ENCODE assay signal across 14 cellular contexts in genomic region chr19:46442808-46443450, GRCh38. TPM values are rescaled to one million over a fixed set of nuclear protein-coding genes. Genes with fewer than 3 reads are reported as not detected.
DNase-seq lines count a peak whose midpoint lies in the region; ATAC-seq, FAIRE-seq and TF ChIP-seq lines count a peak whose summit lies in the region.
"Had no signal": no experiment of that assay in that cellular context is flagged by ENCODE, and none has a peak within 500 bp of the region (broad histone marks: within the 10 kb centered on the region; RNA-seq: fewer than 3 reads in every experiment).

No MANE protein-coding gene starts in this region.

- POLR2A ChIA-PET in Panc1 (lab: Charles Lee) = no interaction called here

- CTCF ChIA-PET in Panc1 (lab: Charles Lee) = no interaction called here

- H3K4me3 ChIP-seq in Panc1 (ENCODE audit: low read depth in 2 of 2, low read length in 2 of 2) (no peak overlapping the region), pancreas (no peak overlapping the region)

- no peak for FAIRE-seq in pancreas (lab: Jason Lieb, UNC)
- FAIRE-seq: HepG2 had no signal

- no peaks in the 10 kb centered on the region for H3K9me3 ChIP-seq in Panc1 (ENCODE audit: control insufficient read depth, insufficient read depth, low read depth, low read length)
- no peaks in the 10 kb centered on the region for H3K9me3 ChIP-seq in pancreas

- in situ Hi-C loops in Panc1 (cut with HindIII; ENCODE audit: low pct_unique_long_range_greater_than_20kb, low sequenced_read_pairs) = no loop called here

- H3K27ac ChIP-seq in Panc1 (ENCODE audit: low read length) (no peak overlapping the region), pancreas (no peak overlapping the region)

- intact Hi-C loops in Panc1 (cut with micrococcal nuclease; ENCODE audit: unreplicated experiment) (no loop called here), pancreas (cut with DNase I) (no loop called here)

- H3K27me3 ChIP-seq in Panc1 (ENCODE audit: control insufficient read depth, insufficient read depth, low read length) = no peaks in the 10 kb centered on the region
- no peaks in the 10 kb centered on the region for H3K27me3 ChIP-seq in pancreas

- DNase-seq in ELR (ENCODE audit: low read depth) (peak; percentile 70), Panc1 (ENCODE audit: low read depth, low spot score) (no peak), pancreas (peak in 5 of 6 donors; percentile 33 to 65 (median 60)), NOMO-1 treated with DMSO at 0.1 percent for 48 hours (lab: John Stamatoyannopoulos, UW; ENCODE audit: unreplicated experiment) (no peak)
- DNase-seq: cortex of kidney, DND-41, NCI-H510A, occipital lobe, T-helper 2 cell had no signal

- H3K36me3 ChIP-seq in Panc1 (ENCODE audit: control insufficient read depth, insufficient read depth, low read length) (no peaks in the 10 kb centered on the region), pancreas (no peaks in the 10 kb centered on the region)

- H3K4me1 ChIP-seq in Panc1 (ENCODE audit: control insufficient read depth, insufficient read depth, low read length) (no peaks in the 10 kb centered on the region), pancreas (peaks cover 9 to 20% (median 15%) of the 10 kb centered on the region in 3 donors)

- ATAC-seq in Panc1 (peak; percentile 63; the same call in 1 of the 2 replicates), esophagus mucosa (peak; percentile 28), pancreas (peak; percentile 67 to 91 (median 84)), HG03442 (IDR thresholded peaks at IDR 0.05; ENCODE audit: unreplicated experiment) (no peak), HG02970 (IDR thresholded peaks at IDR 0.05; ENCODE audit: low FRiP score, unreplicated experiment) (no peak), HG03457 (IDR thresholded peaks at IDR 0.05; ENCODE audit: unreplicated experiment) (no peak)
- ATAC-seq: HepG2 had no signal

- TF ChIP-seq CTCF in Panc1 (IDR thresholded peaks at IDR 0.05) (no peak), pancreas (IDR thresholded peaks at IDR 0.05) (no peak)

- 51 to 54% methylated on average over 8 of the region's 8 CpGs for WGBS in pancreas, 2 donors

- no TSS peak for BruUV-seq in Panc1 (replicated peaks; lab: Mats Ljungman, UMichigan)

RNA-seq across cellular contexts. Expression of gene PNMA8C, which starts 14.2 kb away (rescaled TPM):
- total RNA-seq in Panc1 (2021; ENCODE audit: unreplicated experiment) (not detected), esophagus mucosa (not detected), pancreas (under 1 TPM in 4 of 6 donors, not detected in 2; 0.08 to 0.28 (median 0.12) TPM)
- polyA plus RNA-seq in Panc1 (2012; ENCODE audit: insufficient read length) = not detected
- under 1 TPM; 0.15 to 0.61 TPM for polyA plus RNA-seq in pancreas
- total RNA-seq: HepG2 had no signal
- polyA plus RNA-seq: HepG2 had no signal

RNA-seq across cellular contexts. Expression of gene PNMA8A, which starts 28.4 kb away (rescaled TPM):
- not detected for total RNA-seq in Panc1 (2021; ENCODE audit: unreplicated experiment)
- not detected for polyA plus RNA-seq in Panc1 (2012; ENCODE audit: insufficient read length)
- total RNA-seq in esophagus mucosa = 0.12 TPM
- total RNA-seq in pancreas = 1 to 10 TPM; 2.4 to 8.0 (median 5.8) TPM
- 1 to 10 TPM; 2.4 to 8.9 TPM for polyA plus RNA-seq in pancreas

RNA-seq across cellular contexts. Expression of gene CCDC8, which starts 29.6 kb away (rescaled TPM):
- total RNA-seq in Panc1 (2021; ENCODE audit: unreplicated experiment) = 5.4 TPM
- 6.9 TPM for polyA plus RNA-seq in Panc1 (2012; ENCODE audit: insufficient read length)
- total RNA-seq in esophagus mucosa = 0.80 TPM
- total RNA-seq in pancreas = 10 to 100 TPM in 5 of 6 donors, 1 to 10 TPM in 1; 9.9 to 22.0 (median 12.6) TPM
- polyA plus RNA-seq in pancreas = 10 to 100 TPM in 1 of 2 donors, 1 to 10 TPM in 1; 8.2 to 11.3 TPM
- polyA plus RNA-seq: HepG2 had no signal

RNA-seq across cellular contexts. Expression of gene PNMA8B, which starts 52.7 kb away (rescaled TPM):
- not detected for total RNA-seq in Panc1 (2021; ENCODE audit: unreplicated experiment)
- not detected for polyA plus RNA-seq in Panc1 (2012; ENCODE audit: insufficient read length)
- 0.08 TPM for total RNA-seq in esophagus mucosa
- total RNA-seq in pancreas = 1 to 10 TPM in 2 of 6 donors, under 1 TPM in 4; 0.47 to 1.4 (median 0.68) TPM
- polyA plus RNA-seq in pancreas = 1 to 10 TPM; 1.1 to 1.2 TPM
- total RNA-seq: HepG2 had no signal
- polyA plus RNA-seq: HepG2 had no signal

Comparison
In these comparisons a context has a peak if more than half of its experiments do, and no peak if none do; other contexts are left out.
1. DNase-seq: peak in ELR (single experiment) and pancreas (5 of 6); none in Panc1 (single experiment) and NOMO-1 treated with DMSO at 0.1 percent for 48 hours (single experiment).
2. ATAC-seq: peak in Panc1 (single experiment), esophagus mucosa (single experiment) and pancreas (4 of 4); none in HG03442 (single experiment), HG02970 (single experiment) and HG03457 (single experiment).